22 cellular contexts compared by ENCODE assay signal in genomic region chr11:11770274-11770673, GRCh38.
"Had no signal": no experiment of that assay in that cellular context is flagged by ENCODE, and none has a peak within 500 bp of the region (broad histone marks: within the 10 kb centered on the region; RNA-seq: fewer than 3 reads in every experiment).

No MANE protein-coding gene starts in this region.

- ATAC-seq: K562, Panc1, PC-3 had no signal

- DNase-seq: Kasumi-1, MM.1S, NCI-H1092 treated with DMSO at 0.1 percent for 48 hours, NCI-H1436, NCI-H187, NCI-H2029, NCI-H2081 treated with DMSO at 0.1 percent for 48 hours, NCI-H2171, NCI-H226, NCI-H446, NCI-H510A, NCI-H524 treated with DMSO at 0.1 percent for 48 hours, NCI-H69, NCI-H774, PC-3, SHP77, SK-N-SH had no signal

- H3K9ac ChIP-seq: KMS-11, SK-N-SH had no signal

- H3K4me2 ChIP-seq: KMS-11, SK-N-SH had no signal

- H3K27ac ChIP-seq: HL-60, KMS-11, RWPE1 had no signal

- H3K4me3 ChIP-seq: K562 had no signal

- H3K9me3 ChIP-seq: SK-N-SH had no signal
